20 cellular contexts compared by ENCODE assay signal in the genomic region with DNA sequence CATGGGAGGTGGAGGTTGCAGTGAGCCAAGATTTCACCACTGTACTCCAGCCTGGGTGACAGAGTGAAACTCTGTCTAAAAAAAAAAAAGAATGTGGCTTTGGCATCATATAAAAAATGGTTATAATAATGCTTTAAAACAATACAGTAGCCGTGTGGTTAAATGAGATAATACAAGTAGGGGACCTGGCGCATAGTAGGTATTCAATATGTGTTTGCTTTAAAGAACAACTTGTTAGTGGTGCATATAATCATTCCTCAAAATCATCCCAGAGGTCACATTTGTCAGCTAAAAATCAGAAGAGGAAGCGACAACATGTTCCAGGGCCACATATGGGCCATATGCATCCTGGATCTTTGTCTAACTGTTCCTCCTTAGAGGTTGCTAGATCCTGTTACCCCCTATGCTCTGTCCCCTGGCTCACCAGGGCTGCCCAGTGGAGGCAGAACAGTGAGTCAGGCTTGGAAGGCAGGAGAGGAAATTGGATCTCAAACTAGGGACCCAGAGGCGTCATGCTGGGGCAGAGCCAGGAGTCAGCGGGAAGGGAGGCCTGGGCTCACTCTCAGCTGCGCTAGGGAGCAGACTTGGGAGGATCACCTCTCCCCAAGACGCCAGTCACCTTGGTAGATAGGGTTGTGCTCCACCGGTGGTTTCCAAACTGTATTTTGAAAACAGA. TPM values are rescaled to one million over a fixed set of nuclear protein-coding genes. Genes with fewer than 3 reads are reported as not detected.
DNase-seq lines count a peak whose midpoint lies in the region; ATAC-seq and TF ChIP-seq lines count a peak whose summit lies in the region.
"Had no signal": no experiment of that assay in that cellular context is flagged by ENCODE, and none has a peak within 500 bp of the region (broad histone marks: within the 10 kb centered on the region; RNA-seq: fewer than 3 reads in every experiment).

No MANE protein-coding gene starts in this region.

- H3K79me1 ChIP-seq in mesenchymal stem cell (replicated peaks; ENCODE audit: low read length, poor library complexity, severe bottlenecking): no peaks in the 10 kb centered on the region

- no peak overlapping the region for H3K4ac ChIP-seq in mesenchymal stem cell (ENCODE audit: low read depth in 1 of 2, low read length in 2 of 2)

- H2BK12ac ChIP-seq in mesenchymal stem cell (ENCODE audit: low read length in 2 of 2): no peak overlapping the region

- H3K27me3 ChIP-seq in MG63 (peaks cover 3% of the 10 kb centered on the region; the same call in 1 of the 2 replicates), mesenchymal stem cell (ENCODE audit: control insufficient read depth in 1 of 2, insufficient read depth in 1 of 2, low read length in 2 of 2) (peaks cover 15 to 42% of the 10 kb centered on the region in 2 experiments)
- H3K27me3 ChIP-seq: BLaER1, Peyer's patch, thyroid gland had no signal

- H2AK5ac ChIP-seq in mesenchymal stem cell (ENCODE audit: low read length, severe bottlenecking): no peak overlapping the region

- H3K27ac ChIP-seq in mesenchymal stem cell (ENCODE audit: low read length, poor library complexity, severe bottlenecking): no peak overlapping the region
- H3K27ac ChIP-seq: BLaER1, Peyer's patch, thyroid gland had no signal

- CTCF ChIA-PET in T-cell (lab: Charles Lee): no interaction called here

- H3K4me3 ChIP-seq in MG63 (no peak overlapping the region), cardiac fibroblast (replicated peaks in 1 of 2; ENCODE audit: low read depth in 2 of 2, low read length in 2 of 2) (no peak overlapping the region), mesenchymal stem cell (ENCODE audit: insufficient read depth in 1 of 2, low read depth in 1 of 2, low read length in 2 of 2) (no peak overlapping the region)
- H3K4me3 ChIP-seq: BLaER1, Peyer's patch, thyroid gland had no signal

- H3K23ac ChIP-seq in mesenchymal stem cell (ENCODE audit: low read length in 2 of 2): no peak overlapping the region

- peak; percentile 91 for DNase-seq in Daoy (ENCODE audit: low read depth)
- peak; percentile 90 for DNase-seq in MG63
- peak; percentile 50 to 52 for DNase-seq in cardiac fibroblast (ENCODE audit: low read depth in 2 of 2)
- DNase-seq in mesenchymal stem cell: no peak
- DNase-seq in T-cell: no peak
- DNase-seq in NCI-H2171 (lab: John Stamatoyannopoulos, UW): no peak
- DNase-seq in pons (ENCODE audit: low spot score): no peak
- DNase-seq in effector CD4-positive, alpha-beta T cell: no peak
- DNase-seq: activated CD4-positive, alpha-beta T cell treated with anti-CD3 and anti-CD28 coated beads for 4 hours; activated T-cell treated with anti-CD3 and anti-CD28 coated beads, Interleukin-2, amount 50 U/mL, for 1 hour; islet precursor cell; NCI-H1436 treated with DMSO at 0.1 percent for 48 hours; NCI-H524; thyroid gland had no signal

- H3K4me1 Mint-ChIP-seq in T-cell: no peaks in the 10 kb centered on the region

- H2BK120ac ChIP-seq in mesenchymal stem cell (ENCODE audit: low read depth, low read length): no peak overlapping the region

- no peak overlapping the region for H4K91ac ChIP-seq in mesenchymal stem cell (ENCODE audit: low read length)

- no peak for ATAC-seq in T-cell (replicated peaks in 1 of 4)

- no peak overlapping the region for H4K8ac ChIP-seq in mesenchymal stem cell (ENCODE audit: low read length)

- H3K36me3 Mint-ChIP-seq in T-cell: no peaks in the 10 kb centered on the region

- H2BK5ac ChIP-seq in mesenchymal stem cell (ENCODE audit: low read depth, low read length, poor library complexity, severe bottlenecking): no peak overlapping the region

- H3K4me2 ChIP-seq in mesenchymal stem cell (ENCODE audit: low read length, poor library complexity, severe bottlenecking): no peak overlapping the region
- H3K4me2 ChIP-seq: BLaER1 had no signal

- no peak overlapping the region for H3K18ac ChIP-seq in mesenchymal stem cell (ENCODE audit: low read depth in 1 of 2, low read length in 2 of 2)

- H2BK15ac ChIP-seq in mesenchymal stem cell (ENCODE audit: low read depth, poor library complexity, severe bottlenecking): no peak overlapping the region

- H3K27me3 Mint-ChIP-seq in T-cell: peaks cover 3 to 5% of the 10 kb centered on the region in 2 donors

- H3K9me3 ChIP-seq in MG63 (no peaks in the 10 kb centered on the region), mesenchymal stem cell (ENCODE audit: control insufficient read depth, low read length) (no peaks in the 10 kb centered on the region)
- H3K9me3 ChIP-seq: BLaER1, Peyer's patch, thyroid gland had no signal

- TF ChIP-seq CTCF in cardiac fibroblast (IDR thresholded peaks at IDR 0.05; ENCODE audit: low read depth, low read length): no peak

- no peak overlapping the region for H3K4me3 Mint-ChIP-seq in T-cell
- H3K4me3 Mint-ChIP-seq: T-helper 1 cell treated with Interleukin-12 subunit alpha and Interleukin-12 subunit beta and Interleukin-4 antibody, amounts not matched to agents 30 μg/mL and 1 μg/mL, for 36 hours had no signal

- H3K36me3 ChIP-seq in MG63: no peaks in the 10 kb centered on the region
- H3K36me3 ChIP-seq in mesenchymal stem cell (ENCODE audit: control insufficient read depth in 1 of 2, insufficient read depth in 2 of 2, low read depth in 1 of 2, low read length in 2 of 2): no peaks in the 10 kb centered on the region
- H3K36me3 ChIP-seq: BLaER1, Peyer's patch, thyroid gland had no signal

- H2AFZ ChIP-seq in mesenchymal stem cell (ENCODE audit: low read depth, low read length): no peak overlapping the region

- H3K4me1 ChIP-seq in mesenchymal stem cell (ENCODE audit: control insufficient read depth, insufficient read depth, low read depth, low read length): peaks cover 10% of the 10 kb centered on the region
- H3K4me1 ChIP-seq: BLaER1, Peyer's patch had no signal

- no peak overlapping the region for H3K14ac ChIP-seq in mesenchymal stem cell (ENCODE audit: low read length in 2 of 2)

- no peaks in the 10 kb centered on the region for H3K9me3 Mint-ChIP-seq in T-cell
- H3K9me3 Mint-ChIP-seq: T-helper 1 cell treated with Interleukin-12 subunit alpha and Interleukin-12 subunit beta and Interleukin-4 antibody, amounts not matched to agents 30 μg/mL and 1 μg/mL, for 36 hours had no signal

- H3K9ac ChIP-seq in mesenchymal stem cell (ENCODE audit: low read length): peak overlapping the region; percentile 68
- H3K9ac ChIP-seq: BLaER1 had no signal

- POLR2A ChIA-PET in T-cell (lab: Charles Lee): no interaction called here

- WGBS in mesenchymal stem cell: 87% methylated on average over 5 of the region's 8 CpGs

- H3K27ac Mint-ChIP-seq in T-cell: no peak overlapping the region
- H3K27ac Mint-ChIP-seq: T-helper 1 cell treated with Interleukin-12 subunit alpha and Interleukin-12 subunit beta and Interleukin-4 antibody, amounts not matched to agents 30 μg/mL and 1 μg/mL, for 36 hours had no signal

RNA-seq across cellular contexts. Expression of a gene that starts 27.7 kb away (rescaled TPM):
- total RNA-seq in Daoy (2014; rRNA removed; shearing (Covaris generic)): 0.69 and 1.5 TPM in 2 replicates
- total RNA-seq in MG63 (2014; rRNA removed; shearing (Covaris generic); ENCODE audit: low replicate concordance): not detected in 2 replicates
- polyA plus RNA-seq in mesenchymal stem cell (2013, experiment 1 of 2): not detected
- polyA plus RNA-seq in mesenchymal stem cell (2013, experiment 2 of 2): not detected
- not detected for total RNA-seq in T-cell
- total RNA-seq: osteocyte had no signal

RNA-seq across cellular contexts. Expression of a gene that starts 41.4 kb away (rescaled TPM):
- total RNA-seq in Daoy (2014; rRNA removed; shearing (Covaris generic)): not detected in 2 replicates
- total RNA-seq in MG63 (2014; rRNA removed; shearing (Covaris generic); ENCODE audit: low replicate concordance): not detected in 2 replicates
- not detected for polyA plus RNA-seq in mesenchymal stem cell (2013, experiment 1 of 2)
- polyA plus RNA-seq in mesenchymal stem cell (2013, experiment 2 of 2): not detected
- not detected for total RNA-seq in T-cell
- total RNA-seq: dermis microvascular lymphatic vessel endothelial cell, mononuclear cell, osteocyte, Peyer's patch, thyroid gland had no signal

RNA-seq across cellular contexts. Expression of a gene that starts 41.5 kb away (rescaled TPM):
- total RNA-seq in Daoy (2014; rRNA removed; shearing (Covaris generic)): 56.7 and 74.4 TPM in 2 replicates
- total RNA-seq in MG63 (2014; rRNA removed; shearing (Covaris generic); ENCODE audit: low replicate concordance): 44.8 and 68.0 TPM in 2 replicates
- 86.5 TPM for polyA plus RNA-seq in mesenchymal stem cell (2013, experiment 1 of 2)
- 89.6 TPM for polyA plus RNA-seq in mesenchymal stem cell (2013, experiment 2 of 2)
- 10 to 100 TPM; 11.2 to 25.4 (median 18.4) TPM for total RNA-seq in T-cell

Comparison
In these comparisons a context has a peak if more than half of its experiments do, and no peak if none do; other contexts are left out.
1. DNase-seq: peak in Daoy (single experiment), MG63 (single experiment) and cardiac fibroblast (2 of 2); none in mesenchymal stem cell (single experiment), T-cell (0 of 34), NCI-H2171 (single experiment), pons (single experiment) and effector CD4-positive, alpha-beta T cell (single experiment).